ENCODE assay signal across 17 cellular contexts in the genomic region with DNA sequence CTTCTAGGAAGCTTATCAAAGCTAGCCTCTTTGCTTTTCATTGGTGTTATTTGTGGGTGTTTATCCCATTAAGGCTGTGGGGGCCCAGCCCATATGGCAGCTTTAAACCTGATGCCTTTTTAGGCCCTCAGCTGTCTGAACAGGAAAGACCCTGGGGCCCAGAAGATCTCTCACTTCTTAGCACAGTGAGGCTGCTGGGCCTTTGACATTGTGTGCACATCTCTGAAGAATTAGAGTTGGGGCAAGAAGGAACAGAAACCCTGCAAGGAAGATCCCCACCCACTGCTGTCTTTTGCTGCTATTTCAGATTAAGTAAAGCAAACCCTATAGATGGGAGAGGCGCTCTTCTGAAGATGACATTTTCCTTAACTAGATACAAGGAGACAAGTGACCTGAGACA.
DNase-seq lines count a peak whose midpoint lies in the region; ATAC-seq and TF ChIP-seq lines count a peak whose summit lies in the region.
"Had no signal": no experiment of that assay in that cellular context is flagged by ENCODE, and none has a peak within 500 bp of the region (broad histone marks: within the 10 kb centered on the region; RNA-seq: fewer than 3 reads in every experiment).

No MANE protein-coding gene starts in this region.

- no peaks in the 10 kb centered on the region for H3K36me3 ChIP-seq in right lobe of liver

- H3K27me3 ChIP-seq in right lobe of liver = no peaks in the 10 kb centered on the region

- peak; percentile 56 for DNase-seq in GM13977 (ENCODE audit: low spot score)
- peak; percentile 88 for DNase-seq in NCI-H82 (lab: John Stamatoyannopoulos, UW)
- DNase-seq in stimulated activated CD4-positive, alpha-beta T cell treated with anti-CD3 and anti-CD28 coated beads, Interleukin-2, amount 100 ng/mL, for 48 hours = no peak
- no peak for DNase-seq in right lobe of liver
- no peak for DNase-seq in sciatic nerve (ENCODE audit: low spot score)
- DNase-seq in NCI-H345 treated with DMSO at 0.1 percent for 48 hours (lab: John Stamatoyannopoulos, UW; ENCODE audit: unreplicated experiment) = no peak
- DNase-seq: activated T-cell treated with anti-CD3 and anti-CD28 coated beads, Interleukin-2, amount 50 U/mL, for 4 hours; AML-193; amygdala; cortex of kidney; DND-41; NCI-H146; SIG-M5 had no signal

- no peaks in the 10 kb centered on the region for H3K4me1 ChIP-seq in right lobe of liver

- no peak for TF ChIP-seq POLR2A in right lobe of liver (IDR thresholded peaks at IDR 0.05)

- no peak overlapping the region for H3K4me3 ChIP-seq in right lobe of liver
- H3K4me3 ChIP-seq: K562 had no signal

- TF ChIP-seq CTCF in GM13977 (IDR thresholded peaks at IDR 0.05; ENCODE audit: extremely low read depth, insufficient read depth, missing control alignments) (no peak), right lobe of liver (IDR thresholded peaks at IDR 0.05) (no peak)

- ATAC-seq in GM21367 (IDR thresholded peaks at IDR 0.05; ENCODE audit: unreplicated experiment) (peak; percentile 52), HG02885 (IDR thresholded peaks at IDR 0.05; ENCODE audit: poor library complexity, unreplicated experiment) (peak; percentile 91), right lobe of liver (no peak), sciatic nerve (no peak)
- ATAC-seq: activated T-cell treated with anti-CD3 and anti-CD28 coated beads, Interleukin-2, amount 50 U/mL, for 4 hours; K562 had no signal

- no peak overlapping the region for H3K27ac ChIP-seq in right lobe of liver
- H3K27ac ChIP-seq: VCaP had no signal

- no peaks in the 10 kb centered on the region for H3K9me3 ChIP-seq in right lobe of liver

- WGBS in right lobe of liver (ENCODE audit: insufficient coverage, low coverage, low lambda C conversion rate, missing lambda C conversion rate) = 67% methylated on average over 1 of the region's 1 CpG

- in situ Hi-C loops in GM13977 (cut with MboI; ENCODE audit: low pct_unique_long_range_greater_than_20kb, low sequenced_read_pairs, unreplicated experiment) = no loop called here

- intact Hi-C loops in right lobe of liver (cut with DNase I) (no loop called here), sciatic nerve (cut with DNase I) (no loop called here)

Comparison
In these comparisons a context has a peak if more than half of its experiments do, and no peak if none do; other contexts are left out.
1. DNase-seq: peak in GM13977 (single experiment) and NCI-H82 (single experiment); none in stimulated activated CD4-positive, alpha-beta T cell treated with anti-CD3 and anti-CD28 coated beads, Interleukin-2, amount 100 ng/mL, for 48 hours (0 of 2), right lobe of liver (0 of 3), sciatic nerve (single experiment) and NCI-H345 treated with DMSO at 0.1 percent for 48 hours (single experiment).
2. ATAC-seq: peak in GM21367 (single experiment) and HG02885 (single experiment); none in right lobe of liver (0 of 4) and sciatic nerve (single experiment).